ENCODE assay signal across 18 cellular contexts in genomic region chr19:36646746-36647145, GRCh38. TPM values are rescaled to one million over a fixed set of nuclear protein-coding genes. Genes with fewer than 3 reads are reported as not detected.
DNase-seq lines count a peak whose midpoint lies in the region; ATAC-seq, FAIRE-seq and TF ChIP-seq lines count a peak whose summit lies in the region.
"Had no signal": no experiment of that assay in that cellular context is flagged by ENCODE, and none has a peak within 500 bp of the region (broad histone marks: within the 10 kb centered on the region; RNA-seq: fewer than 3 reads in every experiment).

No MANE protein-coding gene starts in this region.

- no peak for TF ChIP-seq EP300 in A549 (IDR thresholded peaks at IDR 0.05)

- 64% methylated on average over 2 of the region's 2 CpGs for WGBS in A549 (ENCODE audit: missing lambda C conversion rate)

- no peak overlapping the region for H3K27ac ChIP-seq in A549
- no peak overlapping the region for H3K27ac ChIP-seq in thoracic aorta
- no peak overlapping the region for H3K27ac ChIP-seq in lower lobe of right lung
- H3K27ac ChIP-seq: C4-2B, GM23248 had no signal

- CTCF ChIA-PET in A549 (lab: Yijun Ruan, JAX): no interaction called here

- TF ChIP-seq POLR2A in A549 (IDR thresholded peaks at IDR 0.05; ENCODE audit: low read length): no peak

- TF ChIP-seq RAD21 in A549 (conservative IDR thresholded peaks at IDR 0.05 in 1 of 2, IDR thresholded peaks at IDR 0.05 in 1 of 2): no peak

- H3K9me3 ChIP-seq in A549: peaks cover 99% of the 10 kb centered on the region
- peaks cover 99% of the 10 kb centered on the region for H3K9me3 ChIP-seq in adipocyte (ENCODE audit: control insufficient read depth, low read length)
- H3K9me3 ChIP-seq in thoracic aorta: peaks cover 94% of the 10 kb centered on the region
- H3K9me3 ChIP-seq in lower lobe of right lung: peaks cover 99% of the 10 kb centered on the region

- H3K36me3 ChIP-seq in adipocyte (ENCODE audit: control insufficient read depth, insufficient read depth, low read length, severe bottlenecking) (peaks cover 89% of the 10 kb centered on the region), thoracic aorta (peaks cover 84% of the 10 kb centered on the region), lower lobe of right lung (peaks cover 34% of the 10 kb centered on the region)

- H3K4me3 ChIP-seq in A549 (no peak overlapping the region), adipocyte (ENCODE audit: low read length) (peak overlapping the region; percentile 69), thoracic aorta (peak overlapping the region; percentile 26), lower lobe of right lung (no peak overlapping the region)
- H3K4me3 ChIP-seq: GM23248, HAP-1 had no signal

- POLR2A ChIA-PET in A549 (lab: Yijun Ruan, JAX): no interaction called here

- H3K4me1 ChIP-seq in A549 (no peaks in the 10 kb centered on the region), adipocyte (ENCODE audit: control insufficient read depth, insufficient read depth, low read length) (no peaks in the 10 kb centered on the region), thoracic aorta (ENCODE audit: control insufficient read depth in 1 of 2, low read depth in 2 of 2) (no peaks in the 10 kb centered on the region), lower lobe of right lung (no peaks in the 10 kb centered on the region)
- H3K4me1 ChIP-seq: HAP-1 had no signal

- no peak for DNase-seq in A549 (ENCODE audit: low read depth in 1 of 2, low spot score in 1 of 2)
- DNase-seq in adipocyte (ENCODE audit: low read depth): no peak
- DNase-seq in thoracic aorta (ENCODE audit: low spot score): no peak
- DNase-seq in NCI-H446 treated with DMSO at 0.1 percent for 48 hours (lab: John Stamatoyannopoulos, UW): no peak
- DNase-seq in COLO668 (lab: John Stamatoyannopoulos, UW; ENCODE audit: unreplicated experiment): no peak
- no peak for DNase-seq in lower lobe of right lung
- DNase-seq: AML-193; CD4-positive, alpha-beta T cell; DMS153; DMS79; GDM1; GM23248 had no signal

- FAIRE-seq in A549 (lab: Jason Lieb, UNC) (peak; percentile 43), islet of Langerhans (lab: Jason Lieb, UNC) (peak; percentile 91)
- FAIRE-seq: GM12892, GM18507 had no signal

- no peak for ATAC-seq in A549
- no peak for ATAC-seq in thoracic aorta (ENCODE audit: insufficient number of reproducible peaks, low FRiP score, low read depth)
- ATAC-seq in lower lobe of right lung: no peak

- H3K4me2 ChIP-seq in A549: no peak overlapping the region

- no peak overlapping the region for H3K9ac ChIP-seq in adipocyte (ENCODE audit: low read length)
- H3K9ac ChIP-seq: GM23248 had no signal

- intact Hi-C loops in lower lobe of right lung (cut with DNase I): no loop called here

- no peak for TF ChIP-seq CTCF in A549 (IDR thresholded peaks at IDR 0.05)
- no peak for TF ChIP-seq CTCF in thoracic aorta (IDR thresholded peaks at IDR 0.05)
- no peak for TF ChIP-seq CTCF in lower lobe of right lung (IDR thresholded peaks at IDR 0.05)

- no peaks in the 10 kb centered on the region for H3K27me3 ChIP-seq in adipocyte (replicated peaks; ENCODE audit: control insufficient read depth, insufficient read depth, low read length)
- no peaks in the 10 kb centered on the region for H3K27me3 ChIP-seq in thoracic aorta (replicated peaks; ENCODE audit: insufficient read depth)
- no peaks in the 10 kb centered on the region for H3K27me3 ChIP-seq in lower lobe of right lung (ENCODE audit: low read depth)

TF ChIP-seq in A549, 52 proteins besides CTCF, POLR2A, EP300 and RAD21:
- TF ChIP-seq CEBPB (IDR thresholded peaks at IDR 0.05): no peak
- no peak for TF ChIP-seq ZC3H11A (IDR thresholded peaks at IDR 0.05)
- no peak for TF ChIP-seq HES2 (IDR thresholded peaks at IDR 0.05)
- TF ChIP-seq JUN (IDR thresholded peaks at IDR 0.05): no peak
- TF ChIP-seq KDM5A (IDR thresholded peaks at IDR 0.05): no peak
- no peak for TF ChIP-seq CHD2 (IDR thresholded peaks at IDR 0.05; ENCODE audit: low read length, partially characterized antibody)
- TF ChIP-seq TFCP2L1 (CRISPR knock-in tag; IDR thresholded peaks at IDR 0.05): no peak
- TF ChIP-seq HMGXB4 (CRISPR knock-in tag; IDR thresholded peaks at IDR 0.05; ENCODE audit: borderline replicate concordance): no peak
- TF ChIP-seq ESRRA (IDR thresholded peaks at IDR 0.05; ENCODE audit: borderline replicate concordance, low read length): no peak
- no peak for TF ChIP-seq SMC3 (IDR thresholded peaks at IDR 0.05)
- no peak for TF ChIP-seq ZFP36 (IDR thresholded peaks at IDR 0.05; ENCODE audit: borderline replicate concordance, partially characterized antibody)
- TF ChIP-seq ATOH8 (CRISPR knock-in tag; IDR thresholded peaks at IDR 0.05; ENCODE audit: low read depth): no peak
- no peak for TF ChIP-seq NPAS2 (CRISPR knock-in tag; IDR thresholded peaks at IDR 0.05; ENCODE audit: borderline replicate concordance)
- TF ChIP-seq KDM1A (IDR thresholded peaks at IDR 0.05; ENCODE audit: low read depth): no peak
- TF ChIP-seq NFE2L2 (conservative IDR thresholded peaks at IDR 0.05; ENCODE audit: low read length): no peak
- TF ChIP-seq HOXA7 (CRISPR knock-in tag; IDR thresholded peaks at IDR 0.05): no peak
- no peak for TF ChIP-seq FOSB (CRISPR knock-in tag; IDR thresholded peaks at IDR 0.05)
- TF ChIP-seq EHF (CRISPR knock-in tag; IDR thresholded peaks at IDR 0.05): no peak
- TF ChIP-seq E2F6 (IDR thresholded peaks at IDR 0.05; ENCODE audit: borderline replicate concordance, low read depth): no peak
- no peak for TF ChIP-seq ELK1 (IDR thresholded peaks at IDR 0.05; ENCODE audit: low read depth, low read length)

RNA-seq across cellular contexts. Expression of gene ZNF461, which starts 19.9 kb away (rescaled TPM):
- polyA plus RNA-seq in A549 (2011; rRNA removed): 12.0 and 14.7 TPM in 2 replicates
- 2.5 and 2.6 TPM in 2 replicates for polyA plus RNA-seq in A549 (2012; cell fraction: cytosol; rRNA removed)
- 4.2 and 7.4 TPM in 2 replicates for polyA plus RNA-seq in A549 (2012; cell fraction: nucleus; rRNA removed)
- 11.1 to 12.4 TPM (median 11.2 TPM) in 3 replicates for polyA plus RNA-seq in A549 (2017; fragmentation: RNase III; extraction: RNeasy Plus Mini Kit Qiagen cat#74134 plus additional on column Dnase treatment)
- 5.9 and 12.5 TPM in 2 replicates for polyA minus RNA-seq in A549 (2011; rRNA and poly(A)+ RNA removed)
- 10 to 100 TPM in 1 of 2 donors, 1 to 10 TPM in 1; 9.3 to 27.9 TPM for total RNA-seq in thoracic aorta
- total RNA-seq in lower lobe of right lung: 7.5 TPM
- total RNA-seq: HT-29 had no signal

RNA-seq across cellular contexts. Expression of gene ZNF567, which starts 40.7 kb away (rescaled TPM):
- polyA plus RNA-seq in A549 (2011; rRNA removed) (16.3 and 19.0 TPM in 2 replicates), A549 (2017; fragmentation: RNase III; extraction: RNeasy Plus Mini Kit Qiagen cat#74134 plus additional on column Dnase treatment) (7.9 to 8.9 TPM (median 8.7 TPM) in 3 replicates)
- 3.6 and 3.7 TPM in 2 replicates for polyA plus RNA-seq in A549 (2012; cell fraction: cytosol; rRNA removed)
- 2.3 and 4.1 TPM in 2 replicates for polyA plus RNA-seq in A549 (2012; cell fraction: nucleus; rRNA removed)
- polyA minus RNA-seq in A549 (2011; rRNA and poly(A)+ RNA removed): 7.3 and 7.5 TPM in 2 replicates
- total RNA-seq in thoracic aorta (1 to 10 TPM; 5.6 to 8.4 TPM), lower lobe of right lung (6.1 TPM)

RNA-seq across cellular contexts. Expression of gene ZNF382, which starts 41.6 kb away (rescaled TPM):
- polyA plus RNA-seq in A549 (2011; rRNA removed): 0.24 and 0.30 TPM in 2 replicates
- polyA plus RNA-seq in A549 (2012; cell fraction: cytosol; rRNA removed): 0.01 and 0.04 TPM in 2 replicates
- 0.02 and 0.22 TPM in 2 replicates for polyA plus RNA-seq in A549 (2012; cell fraction: nucleus; rRNA removed)
- polyA plus RNA-seq in A549 (2017; fragmentation: RNase III; extraction: RNeasy Plus Mini Kit Qiagen cat#74134 plus additional on column Dnase treatment): 0.04 to 0.12 TPM (median 0.08 TPM) in 3 replicates
- polyA minus RNA-seq in A549 (2011; rRNA and poly(A)+ RNA removed): 0.12 and 0.29 TPM in 2 replicates
- total RNA-seq in thoracic aorta: 1 to 10 TPM; 2.7 to 8.7 TPM
- total RNA-seq in lower lobe of right lung: 5.2 TPM
- total RNA-seq: HT-29 had no signal

Comparison
In these comparisons a context has a peak if more than half of its experiments do, and no peak if none do; other contexts are left out.
1. H3K4me3 ChIP-seq: peak in adipocyte (single experiment) and thoracic aorta (single experiment); none in A549 (single experiment) and lower lobe of right lung (single experiment).